In the genomic region with DNA sequence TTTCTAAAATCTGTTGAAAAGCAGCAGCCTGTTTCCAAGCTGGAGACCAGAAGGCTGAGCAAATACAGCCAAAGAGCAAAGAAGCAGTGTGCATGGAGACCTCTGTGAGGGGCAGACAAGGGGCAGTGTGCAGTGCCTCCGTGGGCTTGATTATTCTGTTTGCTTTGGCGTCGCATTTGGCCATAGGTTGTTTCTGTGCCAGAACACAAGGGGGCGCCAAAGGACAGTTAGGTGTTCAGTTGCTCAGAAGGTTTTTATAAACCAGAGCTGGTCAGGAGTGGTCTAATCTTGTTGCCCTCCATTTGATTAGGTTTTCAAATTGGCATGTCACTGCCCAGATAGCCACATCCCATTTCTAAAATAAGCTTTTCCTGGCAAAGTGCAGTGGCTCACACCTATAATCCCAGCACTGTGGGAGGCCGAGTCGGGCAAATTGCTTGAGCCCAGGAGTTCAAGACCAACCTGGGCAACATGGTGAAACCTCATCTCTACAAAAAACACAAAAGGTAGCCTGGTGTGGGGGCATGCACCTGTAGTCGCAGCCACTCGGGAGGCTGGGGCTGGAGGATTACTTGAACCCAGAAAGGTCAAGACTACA, we compare ENCODE assay signal across 8 cellular contexts. TPM values are rescaled to one million over a fixed set of nuclear protein-coding genes. Genes with fewer than 3 reads are reported as not detected.
A peak's percentile ranks its signal among the peaks of the same experiment; 100 is the strongest.
DNase-seq lines count a peak whose midpoint lies in the region; ATAC-seq and TF ChIP-seq lines count a peak whose summit lies in the region.

No MANE protein-coding gene starts in this region.

- H3K4me3 ChIP-seq in Panc1 (ENCODE audit: low read depth in 2 of 2, low read length in 2 of 2), result no peak overlapping the region
- H3K4me3 ChIP-seq in fibroblast of pulmonary artery (replicated peaks; ENCODE audit: low read depth, low read length), result no peak overlapping the region

- no peaks in the 10 kb centered on the region for H3K9me3 Mint-ChIP-seq in activated T-cell treated with anti-CD3 and anti-CD28 coated beads, Interleukin-2, amount 50 U/mL, for 72 hours

- H3K4me1 ChIP-seq in Panc1 (ENCODE audit: control insufficient read depth, insufficient read depth, low read length), result no peaks in the 10 kb centered on the region

- ATAC-seq in Panc1, result peak; percentile 80
- ATAC-seq in activated T-cell treated with anti-CD3 and anti-CD28 coated beads, Interleukin-2, amount 50 U/mL, for 72 hours (replicated peaks in 1 of 2), result peak; percentile 35 to 49

- intact Hi-C loops in Panc1 (cut with micrococcal nuclease; ENCODE audit: unreplicated experiment), result no loop called here

- H3K36me3 Mint-ChIP-seq in activated T-cell treated with anti-CD3 and anti-CD28 coated beads, Interleukin-2, amount 50 U/mL, for 72 hours (ENCODE audit: insufficient read depth in 2 of 2), result no peaks in the 10 kb centered on the region

- H3K36me3 ChIP-seq in Panc1 (ENCODE audit: control insufficient read depth, insufficient read depth, low read length), result no peaks in the 10 kb centered on the region

- H3K27ac ChIP-seq in Panc1 (ENCODE audit: low read length) (no peak overlapping the region), substantia nigra (ENCODE audit: low read depth, low read length, poor library complexity, severe bottlenecking) (no peak overlapping the region)

- H3K4me1 Mint-ChIP-seq in activated T-cell treated with anti-CD3 and anti-CD28 coated beads, Interleukin-2, amount 50 U/mL, for 72 hours (ENCODE audit: low read depth), result no peaks in the 10 kb centered on the region

- H3K27me3 Mint-ChIP-seq in activated T-cell treated with anti-CD3 and anti-CD28 coated beads, Interleukin-2, amount 50 U/mL, for 72 hours (ENCODE audit: low read depth), result no peaks in the 10 kb centered on the region

- TF ChIP-seq CTCF in GM10248 (IDR thresholded peaks at IDR 0.05; ENCODE audit: control extremely low read depth, extremely low read depth, low read depth, missing control alignments) (peak; percentile 90), Panc1 (IDR thresholded peaks at IDR 0.05) (peak; percentile 90), fibroblast of pulmonary artery (IDR thresholded peaks at IDR 0.05; ENCODE audit: low read length, missing control alignments) (peak; percentile 89)

- no peak overlapping the region for H3K4me3 Mint-ChIP-seq in activated T-cell treated with anti-CD3 and anti-CD28 coated beads, Interleukin-2, amount 50 U/mL, for 72 hours

- no TSS peak for BruUV-seq in Panc1 (replicated peaks; lab: Mats Ljungman, UMichigan)

- H3K27ac Mint-ChIP-seq in activated T-cell treated with anti-CD3 and anti-CD28 coated beads, Interleukin-2, amount 50 U/mL, for 72 hours, result no peak overlapping the region

- H3K27me3 ChIP-seq in Panc1 (ENCODE audit: control insufficient read depth, insufficient read depth, low read length), result no peaks in the 10 kb centered on the region

- no peaks in the 10 kb centered on the region for H3K9me3 ChIP-seq in Panc1 (ENCODE audit: control insufficient read depth, insufficient read depth, low read depth, low read length)

- DNase-seq in GM10248 (ENCODE audit: extremely low spot score), result peak; percentile 72
- DNase-seq in HPDE6-E6E7 (ENCODE audit: extremely low spot score), result peak; percentile 36
- DNase-seq in Panc1 (ENCODE audit: low read depth, low spot score), result peak; percentile 39
- DNase-seq in activated T-cell treated with anti-CD3 and anti-CD28 coated beads, Interleukin-2, amount 50 U/mL, for 72 hours, result peak; percentile 68 to 77
- DNase-seq in fibroblast of pulmonary artery (ENCODE audit: low read depth), result peak; percentile 80
- DNase-seq in non-pigmented ciliary epithelial cell (ENCODE audit: low read depth), result peak; percentile 17
- peak in 40 of 49 donors; percentile 0 to 69 (median 32) for DNase-seq in substantia nigra (lab: John Stamatoyannopoulos, UW)
- DNase-seq in cerebellar nuclear complex (lab: John Stamatoyannopoulos, UW), result no peak

- CTCF ChIA-PET in GM10248 (lab: Yijun Ruan, JAX), result interaction anchor here (0.6 to 4.7 kb wide), 37 partner anchors 8 to 1351 kb away, joined by 3 to 110 read pairs (median 5); partner anchors contain the start of genes MYH3 and ZNF18
- CTCF ChIA-PET in Panc1 (lab: Charles Lee), result interaction anchor here (0.6 to 1.2 kb wide), 6 partner anchors 11 to 229 kb away, joined by 3 to 6 read pairs (median 5); no protein-coding TSS in a partner anchor

- POLR2A ChIA-PET in GM10248 (lab: Yijun Ruan, JAX) (no interaction called here), Panc1 (lab: Charles Lee) (no interaction called here)

- in situ Hi-C loops in Panc1 (cut with HindIII; ENCODE audit: low pct_unique_long_range_greater_than_20kb, low sequenced_read_pairs), result no loop called here

RNA-seq across cellular contexts. Expression of gene MYH3, which starts 10.6 kb away (rescaled TPM):
- total RNA-seq in Panc1 (2021; ENCODE audit: unreplicated experiment), result 1.6 TPM
- polyA plus RNA-seq in Panc1 (2012; ENCODE audit: insufficient read length), result 0.91 TPM
- total RNA-seq in activated T-cell treated with anti-CD3 and anti-CD28 coated beads, Interleukin-2, amount 50 U/mL, for 72 hours, result 1 to 10 TPM; 4.6 to 5.4 TPM

RNA-seq across cellular contexts. Expression of gene SCO1, which starts 50.8 kb away (rescaled TPM):
- 28.0 TPM for total RNA-seq in Panc1 (2021; ENCODE audit: unreplicated experiment)
- polyA plus RNA-seq in Panc1 (2012; ENCODE audit: insufficient read length), result 21.7 TPM
- 10 to 100 TPM; 27.8 to 32.2 TPM for total RNA-seq in activated T-cell treated with anti-CD3 and anti-CD28 coated beads, Interleukin-2, amount 50 U/mL, for 72 hours

RNA-seq across cellular contexts. Expression of gene ADPRM, which starts 50.9 kb away (rescaled TPM):
- 2.4 TPM for total RNA-seq in Panc1 (2021; ENCODE audit: unreplicated experiment)
- 2.3 TPM for polyA plus RNA-seq in Panc1 (2012; ENCODE audit: insufficient read length)
- 10 to 100 TPM; 22.6 to 28.7 TPM for total RNA-seq in activated T-cell treated with anti-CD3 and anti-CD28 coated beads, Interleukin-2, amount 50 U/mL, for 72 hours

Comparison
In these comparisons a context has a peak if more than half of its experiments do, and no peak if none do; other contexts are left out.
1. DNase-seq: peak in GM10248 (single experiment), HPDE6-E6E7 (single experiment), Panc1 (single experiment), activated T-cell treated with anti-CD3 and anti-CD28 coated beads, Interleukin-2, amount 50 U/mL, for 72 hours (2 of 2), fibroblast of pulmonary artery (single experiment), non-pigmented ciliary epithelial cell (single experiment) and substantia nigra (40 of 49); none in cerebellar nuclear complex (0 of 2).
2. Peak in every context shown above with its lines, with median percentiles within 50 percentile points of each other: CTCF ChIP-seq.